In genomic region chr11:66373261-66373660, GRCh38 we compare ENCODE assay signal across 13 cellular contexts. TPM values are rescaled to one million over a fixed set of nuclear protein-coding genes. Genes with fewer than 3 reads are reported as not detected.
DNase-seq lines count a peak whose midpoint lies in the region; ATAC-seq and TF ChIP-seq lines count a peak whose summit lies in the region.
"Had no signal": no experiment of that assay in that cellular context is flagged by ENCODE, and none has a peak within 500 bp of the region (broad histone marks: within the 10 kb centered on the region; RNA-seq: fewer than 3 reads in every experiment).

No MANE protein-coding gene starts in this region.

- H3K27me3 Mint-ChIP-seq in stimulated activated naive CD8-positive, alpha-beta T cell treated with anti-CD3 and anti-CD28 coated beads, Interleukin-15, Interleukin-2, amounts not matched to agents 100 ng/mL and 50 ng/mL, for 24 hours = no peaks in the 10 kb centered on the region
- H3K27me3 Mint-ChIP-seq in stimulated activated naive CD8-positive, alpha-beta T cell treated with anti-CD3 and anti-CD28 coated beads, Interleukin-15, amount 100 ng/mL, for 72 hours = no peaks in the 10 kb centered on the region

- no peak for ATAC-seq in stimulated activated naive CD8-positive, alpha-beta T cell treated with anti-CD3 and anti-CD28 coated beads, Interleukin-15, amount 100 ng/mL, for 72 hours
- no peak for ATAC-seq in HG02610 (IDR thresholded peaks at IDR 0.05; ENCODE audit: unreplicated experiment)
- ATAC-seq: activated naive CD4-positive, alpha-beta T cell treated with anti-CD3 and anti-CD28 coated beads, Interleukin-2, amount 50 U/mL, for 72 hours had no signal

- H3K9me3 Mint-ChIP-seq in stimulated activated naive CD8-positive, alpha-beta T cell treated with anti-CD3 and anti-CD28 coated beads, Interleukin-15, Interleukin-2, amounts not matched to agents 100 ng/mL and 50 ng/mL, for 24 hours = no peaks in the 10 kb centered on the region
- H3K9me3 Mint-ChIP-seq in stimulated activated naive CD8-positive, alpha-beta T cell treated with anti-CD3 and anti-CD28 coated beads, Interleukin-15, amount 100 ng/mL, for 72 hours = no peaks in the 10 kb centered on the region
- H3K9me3 Mint-ChIP-seq: activated naive CD4-positive, alpha-beta T cell treated with anti-CD3 and anti-CD28 coated beads, Interleukin-2, amount 50 U/mL, for 72 hours had no signal

- peaks cover 11% of the 10 kb centered on the region for H3K36me3 ChIP-seq in WERI-Rb-1
- no peaks in the 10 kb centered on the region for H3K36me3 ChIP-seq in Karpas-422 (ENCODE audit: insufficient read depth, low read length)
- H3K36me3 ChIP-seq: vagina had no signal

- TF ChIP-seq CTCF in WERI-Rb-1 (IDR thresholded peaks at IDR 0.05; ENCODE audit: low read depth, low read length) = no peak

- H2AFZ ChIP-seq in Karpas-422 (ENCODE audit: low read length) = no peak overlapping the region

- H3K9me3 ChIP-seq in WERI-Rb-1 (ENCODE audit: severe bottlenecking) (no peaks in the 10 kb centered on the region), Karpas-422 (ENCODE audit: low read length) (no peaks in the 10 kb centered on the region)
- H3K9me3 ChIP-seq: vagina had no signal

- H3K4me3 ChIP-seq in WERI-Rb-1 (ENCODE audit: low read depth, low read length) = no peak overlapping the region
- H3K4me3 ChIP-seq in Karpas-422 (ENCODE audit: low read length) = no peak overlapping the region

- H3K27ac Mint-ChIP-seq in stimulated activated naive CD8-positive, alpha-beta T cell treated with anti-CD3 and anti-CD28 coated beads, Interleukin-15, Interleukin-2, amounts not matched to agents 100 ng/mL and 50 ng/mL, for 24 hours = peak overlapping the region; percentile 21
- H3K27ac Mint-ChIP-seq in stimulated activated naive CD8-positive, alpha-beta T cell treated with anti-CD3 and anti-CD28 coated beads, Interleukin-15, amount 100 ng/mL, for 72 hours = no peak overlapping the region

- no peak for DNase-seq in stimulated activated naive CD8-positive, alpha-beta T cell treated with anti-CD3 and anti-CD28 coated beads, Interleukin-15, amount 100 ng/mL, for 72 hours
- DNase-seq in WERI-Rb-1 (peak; percentile 52), left kidney (ENCODE audit: low read depth, low spot score) (peak; percentile 39), Karpas-422 (no peak), COLO668 (lab: John Stamatoyannopoulos, UW; ENCODE audit: unreplicated experiment) (no peak), LoVo (ENCODE audit: low spot score) (no peak)
- DNase-seq: activated CD4-positive, alpha-beta T cell treated with anti-CD3 and anti-CD28 coated beads, Interleukin-2, amount 50 U/mL, for 1 hour; stimulated activated CD4-positive, alpha-beta T cell treated with anti-CD3 and anti-CD28 coated beads, Interleukin-12 subunit alpha, Interleukin-12 subunit beta, amount 100 ng/mL, for 4 hours had no signal

- H3K9me2 ChIP-seq in Karpas-422 (replicated peaks; ENCODE audit: insufficient read depth, low read length) = no peaks in the 10 kb centered on the region

- no peaks in the 10 kb centered on the region for H3K79me2 ChIP-seq in Karpas-422 (ENCODE audit: low read length)

- H3K4me1 Mint-ChIP-seq in stimulated activated naive CD8-positive, alpha-beta T cell treated with anti-CD3 and anti-CD28 coated beads, Interleukin-15, Interleukin-2, amounts not matched to agents 100 ng/mL and 50 ng/mL, for 24 hours (ENCODE audit: low read depth) = peaks cover 23% of the 10 kb centered on the region
- H3K4me1 Mint-ChIP-seq in stimulated activated naive CD8-positive, alpha-beta T cell treated with anti-CD3 and anti-CD28 coated beads, Interleukin-15, amount 100 ng/mL, for 72 hours = peaks cover 17% of the 10 kb centered on the region

- H4K20me1 ChIP-seq in Karpas-422 (ENCODE audit: insufficient read depth, low read depth, low read length) = no peaks in the 10 kb centered on the region

- no peaks in the 10 kb centered on the region for H3K27me3 ChIP-seq in WERI-Rb-1 (ENCODE audit: insufficient read depth, low read depth, severe bottlenecking)
- H3K27me3 ChIP-seq in Karpas-422 (ENCODE audit: low read length) = no peaks in the 10 kb centered on the region
- H3K27me3 ChIP-seq: vagina had no signal

- no peak overlapping the region for H3K4me3 Mint-ChIP-seq in stimulated activated naive CD8-positive, alpha-beta T cell treated with anti-CD3 and anti-CD28 coated beads, Interleukin-15, Interleukin-2, amounts not matched to agents 100 ng/mL and 50 ng/mL, for 24 hours
- H3K4me3 Mint-ChIP-seq in stimulated activated naive CD8-positive, alpha-beta T cell treated with anti-CD3 and anti-CD28 coated beads, Interleukin-15, amount 100 ng/mL, for 72 hours = peak overlapping the region in 1 of 2 donors; percentile 18

- H3K27ac ChIP-seq in WERI-Rb-1 (peak overlapping the region; percentile 92), Karpas-422 (ENCODE audit: low read length) (no peak overlapping the region)
- H3K27ac ChIP-seq: coronary artery, vagina had no signal

- H3K4me1 ChIP-seq in Karpas-422 (ENCODE audit: low read length) = peaks cover 24% of the 10 kb centered on the region

- H3K9ac ChIP-seq in Karpas-422 (ENCODE audit: low read length) = no peak overlapping the region

- H3K4me2 ChIP-seq in Karpas-422 (ENCODE audit: low read depth, low read length, poor library complexity, severe bottlenecking) = no peak overlapping the region

- H3K36me3 Mint-ChIP-seq in stimulated activated naive CD8-positive, alpha-beta T cell treated with anti-CD3 and anti-CD28 coated beads, Interleukin-15, Interleukin-2, amounts not matched to agents 100 ng/mL and 50 ng/mL, for 24 hours (ENCODE audit: low read depth) = no peaks in the 10 kb centered on the region
- H3K36me3 Mint-ChIP-seq: activated naive CD4-positive, alpha-beta T cell treated with anti-CD3 and anti-CD28 coated beads, Interleukin-2, amount 50 U/mL, for 72 hours had no signal

RNA-seq across cellular contexts. Expression of gene SLC29A2, which starts 1.7 kb away (rescaled TPM):
- 0.15 and 0.90 TPM in 2 replicates for total RNA-seq in Karpas-422 (2014; rRNA removed; shearing (Covaris generic); ENCODE audit: low replicate concordance)

RNA-seq across cellular contexts. Expression of gene B4GAT1, which starts 25.8 kb away (rescaled TPM):
- 10.6 and 11.9 TPM in 2 replicates for total RNA-seq in Karpas-422 (2014; rRNA removed; shearing (Covaris generic); ENCODE audit: low replicate concordance)

RNA-seq across cellular contexts. Expression of gene BRMS1, which starts 28.4 kb away (rescaled TPM):
- total RNA-seq in Karpas-422 (2014; rRNA removed; shearing (Covaris generic); ENCODE audit: low replicate concordance) = 32.0 and 57.1 TPM in 2 replicates

RNA-seq across cellular contexts. Expression of gene RIN1, which starts 37.0 kb away (rescaled TPM):
- total RNA-seq in Karpas-422 (2014; rRNA removed; shearing (Covaris generic); ENCODE audit: low replicate concordance) = 0.78 and 1.1 TPM in 2 replicates

RNA-seq across cellular contexts. Expression of gene NPAS4, which starts 47.6 kb away (rescaled TPM):
- not detected in 2 replicates for total RNA-seq in Karpas-422 (2014; rRNA removed; shearing (Covaris generic); ENCODE audit: low replicate concordance)
- total RNA-seq: vagina had no signal

Comparison
In these comparisons a context has a peak if more than half of its experiments do, and no peak if none do; other contexts are left out.
1. DNase-seq: peak in WERI-Rb-1 (single experiment) and left kidney (single experiment); none in stimulated activated naive CD8-positive, alpha-beta T cell treated with anti-CD3 and anti-CD28 coated beads, Interleukin-15, amount 100 ng/mL, for 72 hours (0 of 2), Karpas-422 (single experiment), COLO668 (single experiment) and LoVo (single experiment).